ENCODE assay signal across 10 cellular contexts in genomic region chr7:85749715-85750453, GRCh38.
DNase-seq lines count a peak whose midpoint lies in the region; ATAC-seq and TF ChIP-seq lines count a peak whose summit lies in the region.
"Had no signal": no experiment of that assay in that cellular context is flagged by ENCODE, and none has a peak within 500 bp of the region (broad histone marks: within the 10 kb centered on the region; RNA-seq: fewer than 3 reads in every experiment).

No MANE protein-coding gene starts in this region.

- H2AFZ ChIP-seq in OCI-LY3 (ENCODE audit: low read depth, low read length) (peak overlapping the region; percentile 90), neural progenitor cell (replicated peaks) (peak overlapping the region; percentile 10)

- TF ChIP-seq CTCF in OCI-LY3 (IDR thresholded peaks at IDR 0.05; ENCODE audit: low read depth, low read length) (peak; percentile 26), neural progenitor cell (IDR thresholded peaks at IDR 0.05) (no peak)

- H3K4me2 ChIP-seq in OCI-LY3 (ENCODE audit: low read length) (peak overlapping the region; percentile 62), neural progenitor cell (no peak overlapping the region)

- H3K27me3 ChIP-seq in OCI-LY3 (ENCODE audit: low read depth, low read length) (no peaks in the 10 kb centered on the region), neural progenitor cell (peaks cover 8% of the 10 kb centered on the region)
- H3K27me3 ChIP-seq: breast epithelium, SJCRH30 had no signal

- H4K20me1 ChIP-seq in OCI-LY3 (ENCODE audit: insufficient read depth, low read length), result no peaks in the 10 kb centered on the region
- no peaks in the 10 kb centered on the region for H4K20me1 ChIP-seq in neural progenitor cell (ENCODE audit: low read depth)

- peaks cover 16% of the 10 kb centered on the region; the same call in 1 of the 2 replicates for H3K9me3 ChIP-seq in OCI-LY3 (ENCODE audit: insufficient read depth, low read length)
- no peaks in the 10 kb centered on the region for H3K9me3 ChIP-seq in neural progenitor cell (ENCODE audit: low read depth)
- H3K9me3 ChIP-seq: SJCRH30 had no signal

- no peak overlapping the region for H3K27ac Mint-ChIP-seq in neural progenitor cell
- H3K27ac Mint-ChIP-seq in activated T-helper 17 cell treated with anti-CD3 and anti-CD28 coated beads, Interleukin-2, amount 50 U/mL, for 72 hours, result no peak overlapping the region

- no peaks in the 10 kb centered on the region for H3F3A ChIP-seq in neural progenitor cell (ENCODE audit: low read depth)

- peaks cover 11% of the 10 kb centered on the region for H3K9me3 Mint-ChIP-seq in neural progenitor cell
- H3K9me3 Mint-ChIP-seq in activated T-helper 17 cell treated with anti-CD3 and anti-CD28 coated beads, Interleukin-2, amount 50 U/mL, for 72 hours, result peaks cover 12% of the 10 kb centered on the region

- H3K36me3 ChIP-seq in OCI-LY3 (replicated peaks; ENCODE audit: low read depth, low read length) (no peaks in the 10 kb centered on the region), neural progenitor cell (no peaks in the 10 kb centered on the region)
- H3K36me3 ChIP-seq: breast epithelium, SJCRH30 had no signal

- peaks cover 9% of the 10 kb centered on the region for H3K4me1 ChIP-seq in OCI-LY3 (ENCODE audit: low read length)
- no peaks in the 10 kb centered on the region for H3K4me1 ChIP-seq in neural progenitor cell
- H3K4me1 ChIP-seq: breast epithelium, SJCRH30 had no signal

- no peaks in the 10 kb centered on the region for H3K27me3 Mint-ChIP-seq in neural progenitor cell (ENCODE audit: insufficient read depth, low read depth)
- H3K27me3 Mint-ChIP-seq in activated T-helper 17 cell treated with anti-CD3 and anti-CD28 coated beads, Interleukin-2, amount 50 U/mL, for 72 hours, result no peaks in the 10 kb centered on the region

- H3K4me3 ChIP-seq in OCI-LY3 (ENCODE audit: low read length) (peak overlapping the region; percentile 19; the same call in 1 of the 2 replicates), neural progenitor cell (no peak overlapping the region)
- H3K4me3 ChIP-seq: breast epithelium, SJCRH30 had no signal

- H3K9ac ChIP-seq in OCI-LY3 (ENCODE audit: low read length), result no peak overlapping the region
- H3K9ac ChIP-seq in neural progenitor cell, result no peak overlapping the region

- H3K79me2 ChIP-seq in OCI-LY3 (ENCODE audit: low read length) (no peaks in the 10 kb centered on the region), neural progenitor cell (ENCODE audit: low read depth) (no peaks in the 10 kb centered on the region)

- no peak for DNase-seq in neural progenitor cell (ENCODE audit: low spot score)
- DNase-seq in medulla oblongata (ENCODE audit: extremely low spot score), result no peak
- no peak for DNase-seq in NCI-H82 treated with DMSO at 0.1 percent for 48 hours (lab: John Stamatoyannopoulos, UW; ENCODE audit: unreplicated experiment)
- no peak for DNase-seq in DMS79 (lab: John Stamatoyannopoulos, UW)

- H3K27ac ChIP-seq in OCI-LY3 (ENCODE audit: low read length) (no peak overlapping the region), neural progenitor cell (no peak overlapping the region)
- H3K27ac ChIP-seq: breast epithelium, SJCRH30 had no signal

- ATAC-seq in GM19351 (IDR thresholded peaks at IDR 0.05; ENCODE audit: unreplicated experiment), result peak; percentile 34
- ATAC-seq in HG02870 (IDR thresholded peaks at IDR 0.05; ENCODE audit: unreplicated experiment), result peak; percentile 35
- ATAC-seq in activated T-helper 17 cell treated with anti-CD3 and anti-CD28 coated beads, Interleukin-2, amount 50 U/mL, for 72 hours (replicated peaks), result no peak

- no peaks in the 10 kb centered on the region for H3K4me1 Mint-ChIP-seq in neural progenitor cell
- no peaks in the 10 kb centered on the region for H3K4me1 Mint-ChIP-seq in activated T-helper 17 cell treated with anti-CD3 and anti-CD28 coated beads, Interleukin-2, amount 50 U/mL, for 72 hours

- no peaks in the 10 kb centered on the region for H3K36me3 Mint-ChIP-seq in neural progenitor cell
- no peaks in the 10 kb centered on the region for H3K36me3 Mint-ChIP-seq in activated T-helper 17 cell treated with anti-CD3 and anti-CD28 coated beads, Interleukin-2, amount 50 U/mL, for 72 hours (ENCODE audit: low read depth)

- H3K4me3 Mint-ChIP-seq in neural progenitor cell, result no peak overlapping the region
- H3K4me3 Mint-ChIP-seq in activated T-helper 17 cell treated with anti-CD3 and anti-CD28 coated beads, Interleukin-2, amount 50 U/mL, for 72 hours, result no peak overlapping the region
